Comparison of ENCODE assay signal across 1 cellular context in the genomic region with DNA sequence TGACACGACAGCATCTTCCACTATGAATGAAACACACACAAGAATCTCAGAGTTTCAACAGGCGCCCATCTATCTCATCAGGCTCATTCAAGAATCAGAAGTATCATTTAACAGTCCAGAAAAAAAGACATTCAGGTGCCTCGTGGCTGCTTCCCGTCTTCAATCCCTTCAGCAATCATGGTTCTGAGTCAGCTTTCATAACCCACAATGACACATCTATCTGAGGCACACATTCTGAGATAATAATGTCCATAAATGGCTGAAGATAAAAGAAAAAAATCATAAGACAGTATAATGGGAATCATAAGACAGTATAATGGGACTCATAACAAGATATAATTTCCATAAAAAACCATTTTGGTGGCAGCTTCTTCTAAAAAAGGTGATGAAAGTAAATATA.
TF ChIP-seq lines count a peak whose summit lies in the region.

No MANE protein-coding gene starts in this region.

TF ChIP-seq in WTC11, 78 proteins besides CTCF, POLR2A, EP300 and RAD21 (continued from another document):
- TF ChIP-seq, protein P1, sequence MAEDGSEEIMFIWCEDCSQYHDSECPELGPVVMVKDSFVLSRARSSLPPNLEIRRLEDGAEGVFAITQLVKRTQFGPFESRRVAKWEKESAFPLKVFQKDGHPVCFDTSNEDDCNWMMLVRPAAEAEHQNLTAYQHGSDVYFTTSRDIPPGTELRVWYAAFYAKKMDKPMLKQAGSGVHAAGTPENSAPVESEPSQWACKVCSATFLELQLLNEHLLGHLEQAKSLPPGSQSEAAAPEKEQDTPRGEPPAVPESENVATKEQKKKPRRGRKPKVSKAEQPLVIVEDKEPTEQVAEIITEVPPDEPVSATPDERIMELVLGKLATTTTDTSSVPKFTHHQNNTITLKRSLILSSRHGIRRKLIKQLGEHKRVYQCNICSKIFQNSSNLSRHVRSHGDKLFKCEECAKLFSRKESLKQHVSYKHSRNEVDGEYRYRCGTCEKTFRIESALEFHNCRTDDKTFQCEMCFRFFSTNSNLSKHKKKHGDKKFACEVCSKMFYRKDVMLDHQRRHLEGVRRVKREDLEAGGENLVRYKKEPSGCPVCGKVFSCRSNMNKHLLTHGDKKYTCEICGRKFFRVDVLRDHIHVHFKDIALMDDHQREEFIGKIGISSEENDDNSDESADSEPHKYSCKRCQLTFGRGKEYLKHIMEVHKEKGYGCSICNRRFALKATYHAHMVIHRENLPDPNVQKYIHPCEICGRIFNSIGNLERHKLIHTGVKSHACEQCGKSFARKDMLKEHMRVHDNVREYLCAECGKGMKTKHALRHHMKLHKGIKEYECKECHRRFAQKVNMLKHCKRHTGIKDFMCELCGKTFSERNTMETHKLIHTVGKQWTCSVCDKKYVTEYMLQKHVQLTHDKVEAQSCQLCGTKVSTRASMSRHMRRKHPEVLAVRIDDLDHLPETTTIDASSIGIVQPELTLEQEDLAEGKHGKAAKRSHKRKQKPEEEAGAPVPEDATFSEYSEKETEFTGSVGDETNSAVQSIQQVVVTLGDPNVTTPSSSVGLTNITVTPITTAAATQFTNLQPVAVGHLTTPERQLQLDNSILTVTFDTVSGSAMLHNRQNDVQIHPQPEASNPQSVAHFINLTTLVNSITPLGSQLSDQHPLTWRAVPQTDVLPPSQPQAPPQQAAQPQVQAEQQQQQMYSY (CRISPR knock-in tag; IDR thresholded peaks at IDR 0.05) = no peak
- TF ChIP-seq, protein P2, sequence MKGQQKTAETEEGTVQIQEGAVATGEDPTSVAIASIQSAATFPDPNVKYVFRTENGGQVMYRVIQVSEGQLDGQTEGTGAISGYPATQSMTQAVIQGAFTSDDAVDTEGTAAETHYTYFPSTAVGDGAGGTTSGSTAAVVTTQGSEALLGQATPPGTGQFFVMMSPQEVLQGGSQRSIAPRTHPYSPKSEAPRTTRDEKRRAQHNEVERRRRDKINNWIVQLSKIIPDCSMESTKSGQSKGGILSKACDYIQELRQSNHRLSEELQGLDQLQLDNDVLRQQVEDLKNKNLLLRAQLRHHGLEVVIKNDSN (CRISPR knock-in tag; IDR thresholded peaks at IDR 0.05) = no peak
- TF ChIP-seq MYBL2 (CRISPR knock-in tag; IDR thresholded peaks at IDR 0.05) (no peak), ATF1 (CRISPR knock-in tag; IDR thresholded peaks at IDR 0.05) (no peak), ZBTB21 (CRISPR knock-in tag; IDR thresholded peaks at IDR 0.05; ENCODE audit: borderline replicate concordance) (no peak), NFATC4 (CRISPR knock-in tag; IDR thresholded peaks at IDR 0.05) (no peak), FOXP1 (CRISPR knock-in tag; IDR thresholded peaks at IDR 0.05; ENCODE audit: borderline replicate concordance) (no peak), NFE2L1 (CRISPR knock-in tag; IDR thresholded peaks at IDR 0.05) (no peak), EMX1 (CRISPR knock-in tag; IDR thresholded peaks at IDR 0.05) (no peak), NR3C1 (CRISPR knock-in tag; conservative IDR thresholded peaks at IDR 0.05; ENCODE audit: low read depth) (no peak)
- TF ChIP-seq, protein P3, sequence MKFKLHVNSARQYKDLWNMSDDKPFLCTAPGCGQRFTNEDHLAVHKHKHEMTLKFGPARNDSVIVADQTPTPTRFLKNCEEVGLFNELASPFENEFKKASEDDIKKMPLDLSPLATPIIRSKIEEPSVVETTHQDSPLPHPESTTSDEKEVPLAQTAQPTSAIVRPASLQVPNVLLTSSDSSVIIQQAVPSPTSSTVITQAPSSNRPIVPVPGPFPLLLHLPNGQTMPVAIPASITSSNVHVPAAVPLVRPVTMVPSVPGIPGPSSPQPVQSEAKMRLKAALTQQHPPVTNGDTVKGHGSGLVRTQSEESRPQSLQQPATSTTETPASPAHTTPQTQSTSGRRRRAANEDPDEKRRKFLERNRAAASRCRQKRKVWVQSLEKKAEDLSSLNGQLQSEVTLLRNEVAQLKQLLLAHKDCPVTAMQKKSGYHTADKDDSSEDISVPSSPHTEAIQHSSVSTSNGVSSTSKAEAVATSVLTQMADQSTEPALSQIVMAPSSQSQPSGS (CRISPR knock-in tag; IDR thresholded peaks at IDR 0.05; ENCODE audit: borderline replicate concordance, low read depth) = no peak
- TF ChIP-seq, protein P4, sequence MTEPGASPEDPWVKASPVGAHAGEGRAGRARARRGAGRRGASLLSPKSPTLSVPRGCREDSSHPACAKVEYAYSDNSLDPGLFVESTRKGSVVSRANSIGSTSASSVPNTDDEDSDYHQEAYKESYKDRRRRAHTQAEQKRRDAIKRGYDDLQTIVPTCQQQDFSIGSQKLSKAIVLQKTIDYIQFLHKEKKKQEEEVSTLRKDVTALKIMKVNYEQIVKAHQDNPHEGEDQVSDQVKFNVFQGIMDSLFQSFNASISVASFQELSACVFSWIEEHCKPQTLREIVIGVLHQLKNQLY (CRISPR knock-in tag; IDR thresholded peaks at IDR 0.05) = no peak
- TF ChIP-seq, protein P5, sequence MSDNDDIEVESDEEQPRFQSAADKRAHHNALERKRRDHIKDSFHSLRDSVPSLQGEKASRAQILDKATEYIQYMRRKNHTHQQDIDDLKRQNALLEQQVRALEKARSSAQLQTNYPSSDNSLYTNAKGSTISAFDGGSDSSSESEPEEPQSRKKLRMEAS (CRISPR knock-in tag; IDR thresholded peaks at IDR 0.05) = no peak
- TF ChIP-seq, protein P6, sequence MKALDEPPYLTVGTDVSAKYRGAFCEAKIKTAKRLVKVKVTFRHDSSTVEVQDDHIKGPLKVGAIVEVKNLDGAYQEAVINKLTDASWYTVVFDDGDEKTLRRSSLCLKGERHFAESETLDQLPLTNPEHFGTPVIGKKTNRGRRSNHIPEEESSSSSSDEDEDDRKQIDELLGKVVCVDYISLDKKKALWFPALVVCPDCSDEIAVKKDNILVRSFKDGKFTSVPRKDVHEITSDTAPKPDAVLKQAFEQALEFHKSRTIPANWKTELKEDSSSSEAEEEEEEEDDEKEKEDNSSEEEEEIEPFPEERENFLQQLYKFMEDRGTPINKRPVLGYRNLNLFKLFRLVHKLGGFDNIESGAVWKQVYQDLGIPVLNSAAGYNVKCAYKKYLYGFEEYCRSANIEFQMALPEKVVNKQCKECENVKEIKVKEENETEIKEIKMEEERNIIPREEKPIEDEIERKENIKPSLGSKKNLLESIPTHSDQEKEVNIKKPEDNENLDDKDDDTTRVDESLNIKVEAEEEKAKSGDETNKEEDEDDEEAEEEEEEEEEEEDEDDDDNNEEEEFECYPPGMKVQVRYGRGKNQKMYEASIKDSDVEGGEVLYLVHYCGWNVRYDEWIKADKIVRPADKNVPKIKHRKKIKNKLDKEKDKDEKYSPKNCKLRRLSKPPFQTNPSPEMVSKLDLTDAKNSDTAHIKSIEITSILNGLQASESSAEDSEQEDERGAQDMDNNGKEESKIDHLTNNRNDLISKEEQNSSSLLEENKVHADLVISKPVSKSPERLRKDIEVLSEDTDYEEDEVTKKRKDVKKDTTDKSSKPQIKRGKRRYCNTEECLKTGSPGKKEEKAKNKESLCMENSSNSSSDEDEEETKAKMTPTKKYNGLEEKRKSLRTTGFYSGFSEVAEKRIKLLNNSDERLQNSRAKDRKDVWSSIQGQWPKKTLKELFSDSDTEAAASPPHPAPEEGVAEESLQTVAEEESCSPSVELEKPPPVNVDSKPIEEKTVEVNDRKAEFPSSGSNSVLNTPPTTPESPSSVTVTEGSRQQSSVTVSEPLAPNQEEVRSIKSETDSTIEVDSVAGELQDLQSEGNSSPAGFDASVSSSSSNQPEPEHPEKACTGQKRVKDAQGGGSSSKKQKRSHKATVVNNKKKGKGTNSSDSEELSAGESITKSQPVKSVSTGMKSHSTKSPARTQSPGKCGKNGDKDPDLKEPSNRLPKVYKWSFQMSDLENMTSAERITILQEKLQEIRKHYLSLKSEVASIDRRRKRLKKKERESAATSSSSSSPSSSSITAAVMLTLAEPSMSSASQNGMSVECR (CRISPR knock-in tag; IDR thresholded peaks at IDR 0.05; ENCODE audit: borderline replicate concordance) = no peak
- TF ChIP-seq, protein P7, sequence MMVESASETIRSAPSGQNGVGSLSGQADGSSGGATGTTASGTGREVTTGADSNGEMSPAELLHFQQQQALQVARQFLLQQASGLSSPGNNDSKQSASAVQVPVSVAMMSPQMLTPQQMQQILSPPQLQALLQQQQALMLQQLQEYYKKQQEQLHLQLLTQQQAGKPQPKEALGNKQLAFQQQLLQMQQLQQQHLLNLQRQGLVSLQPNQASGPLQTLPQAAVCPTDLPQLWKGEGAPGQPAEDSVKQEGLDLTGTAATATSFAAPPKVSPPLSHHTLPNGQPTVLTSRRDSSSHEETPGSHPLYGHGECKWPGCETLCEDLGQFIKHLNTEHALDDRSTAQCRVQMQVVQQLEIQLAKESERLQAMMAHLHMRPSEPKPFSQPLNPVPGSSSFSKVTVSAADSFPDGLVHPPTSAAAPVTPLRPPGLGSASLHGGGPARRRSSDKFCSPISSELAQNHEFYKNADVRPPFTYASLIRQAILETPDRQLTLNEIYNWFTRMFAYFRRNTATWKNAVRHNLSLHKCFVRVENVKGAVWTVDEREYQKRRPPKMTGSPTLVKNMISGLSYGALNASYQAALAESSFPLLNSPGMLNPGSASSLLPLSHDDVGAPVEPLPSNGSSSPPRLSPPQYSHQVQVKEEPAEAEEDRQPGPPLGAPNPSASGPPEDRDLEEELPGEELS (CRISPR knock-in tag; IDR thresholded peaks at IDR 0.05) = no peak
